37 cellular contexts compared by ENCODE assay signal in the genomic region with DNA sequence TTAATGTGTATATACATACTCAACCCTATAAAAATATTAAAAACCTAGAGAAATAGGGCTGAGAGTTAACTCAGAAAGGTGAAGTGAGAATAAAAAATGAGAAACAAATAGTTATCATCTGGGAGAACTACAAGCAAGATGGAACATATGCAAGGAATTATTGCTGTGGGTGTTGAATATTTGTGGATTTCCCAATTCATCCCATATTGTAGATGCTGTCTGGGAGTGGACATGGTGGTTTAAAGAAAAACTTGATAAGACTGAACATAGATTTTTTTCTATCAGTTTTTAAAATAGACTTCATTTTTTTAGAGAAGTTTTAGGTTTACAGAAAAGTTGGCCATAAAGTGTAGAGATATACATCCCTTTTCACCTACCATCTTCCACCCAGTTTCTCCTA.
"Had no signal": no experiment of that assay in that cellular context is flagged by ENCODE, and none has a peak within 500 bp of the region (broad histone marks: within the 10 kb centered on the region; RNA-seq: fewer than 3 reads in every experiment).

No MANE protein-coding gene starts in this region.

- H3K36me3 Mint-ChIP-seq: activated CD4-positive, alpha-beta memory T cell treated with anti-CD3 and anti-CD28 coated beads for 36 hours; activated naive CD4-positive, alpha-beta T cell treated with anti-CD3 and anti-CD28 coated beads, Interleukin-2, amount 10 ng/mL, durations not matched to agents 7 days and 5 days; activated naive CD4-positive, alpha-beta T cell treated with anti-CD3 and anti-CD28 coated beads, Interleukin-2, amount 50 U/mL, for 24 hours; activated naive CD8-positive, alpha-beta T cell; activated naive CD8-positive, alpha-beta T cell treated with anti-CD3 and anti-CD28 coated beads, Interleukin-2, amount 10 ng/mL, durations not matched to agents 7 days and 5 days; T-cell had no signal

- H3K27me3 Mint-ChIP-seq: activated B cell treated with CpG ODN at 0.5 μM for 24 hours; activated CD4-positive, alpha-beta memory T cell treated with anti-CD3 and anti-CD28 coated beads for 36 hours; activated CD4-positive, alpha-beta T cell treated with anti-CD3 and anti-CD28 coated beads, Interleukin-2, amount 10 ng/mL, durations not matched to agents 24 days and 14 days; activated CD8-positive, alpha-beta T cell treated with anti-CD3 and anti-CD28 coated beads for 36 hours; activated naive CD4-positive, alpha-beta T cell treated with anti-CD3 and anti-CD28 coated beads, Interleukin-2, amount 10 ng/mL, durations not matched to agents 7 days and 5 days; activated naive CD4-positive, alpha-beta T cell treated with anti-CD3 and anti-CD28 coated beads, Interleukin-2, amount 50 U/mL, for 24 hours; activated naive CD8-positive, alpha-beta T cell; activated naive CD8-positive, alpha-beta T cell treated with anti-CD3 and anti-CD28 coated beads, Interleukin-2, amount 10 ng/mL, durations not matched to agents 7 days and 5 days; activated naive CD8-positive, alpha-beta T cell treated with anti-CD3 and anti-CD28 coated beads, Interleukin-2, amount 50 U/mL, for 24 hours; T-cell had no signal

- H3K4me3 ChIP-seq: adrenal gland, ascending aorta, body of pancreas, breast epithelium had no signal

- H3K9me3 ChIP-seq: adrenal gland, ascending aorta, body of pancreas, breast epithelium had no signal

- FAIRE-seq: TTC549 had no signal

- H3K4me1 ChIP-seq: adrenal gland, ascending aorta, body of pancreas, breast epithelium had no signal

- H3K4me1 Mint-ChIP-seq: activated CD4-positive, alpha-beta T cell treated with anti-CD3 and anti-CD28 coated beads, Interleukin-2, amount 10 ng/mL, durations not matched to agents 24 days and 14 days; activated naive CD4-positive, alpha-beta T cell treated with anti-CD3 and anti-CD28 coated beads, Interleukin-2, amount 10 ng/mL, durations not matched to agents 7 days and 5 days; activated naive CD4-positive, alpha-beta T cell treated with anti-CD3 and anti-CD28 coated beads, Interleukin-2, amount 50 U/mL, for 24 hours; activated naive CD8-positive, alpha-beta T cell treated with anti-CD3 and anti-CD28 coated beads, Interleukin-2, amount 10 ng/mL, durations not matched to agents 7 days and 5 days; activated naive CD8-positive, alpha-beta T cell treated with anti-CD3 and anti-CD28 coated beads, Interleukin-2, amount 50 U/mL, for 24 hours; T-cell had no signal

- H3K36me3 ChIP-seq: adrenal gland, ascending aorta, brain microvascular endothelial cell, breast epithelium had no signal

- H3K27ac ChIP-seq: adrenal gland, ascending aorta, body of pancreas, brain microvascular endothelial cell, breast epithelium, VCaP had no signal

- H3K27ac Mint-ChIP-seq: activated B cell treated with CpG ODN at 0.5 μM for 24 hours; activated CD4-positive, alpha-beta memory T cell treated with anti-CD3 and anti-CD28 coated beads for 36 hours; activated CD4-positive, alpha-beta T cell treated with anti-CD3 and anti-CD28 coated beads, Interleukin-2, amount 10 ng/mL, durations not matched to agents 24 days and 14 days; activated CD8-positive, alpha-beta T cell treated with anti-CD3 and anti-CD28 coated beads for 36 hours; activated naive CD4-positive, alpha-beta T cell treated with anti-CD3 and anti-CD28 coated beads, Interleukin-2, amount 10 ng/mL, durations not matched to agents 7 days and 5 days; activated naive CD4-positive, alpha-beta T cell treated with anti-CD3 and anti-CD28 coated beads, Interleukin-2, amount 50 U/mL, for 24 hours; activated naive CD8-positive, alpha-beta T cell; activated naive CD8-positive, alpha-beta T cell treated with anti-CD3 and anti-CD28 coated beads, Interleukin-2, amount 10 ng/mL, durations not matched to agents 7 days and 5 days; activated naive CD8-positive, alpha-beta T cell treated with anti-CD3 and anti-CD28 coated beads, Interleukin-2, amount 50 U/mL, for 24 hours; activated T-cell treated with anti-CD3 and anti-CD28 coated beads, Interleukin-2, amount 50 U/mL, for 72 hours; activated T-helper 2 cell treated with anti-CD3 and anti-CD28 coated beads, Interferon-gamma antibody, Interleukin-2, Interleukin-4, amounts not matched to agents 10 μg/mL and 5 μg/mL and 100 μg/mL, durations not matched to agents 14 hours and 24 hours and 36 hours; T-cell; T-helper 1 cell treated with Interleukin-12 subunit alpha and Interleukin-12 subunit beta and Interleukin-4 antibody, amounts not matched to agents 30 μg/mL and 1 μg/mL, for 36 hours; T-helper 2 cell treated with Interferon-gamma antibody and Interleukin-4, amounts not matched to agents 5 μg/mL and 100 μg/mL, for 36 hours had no signal

- H3K4me3 Mint-ChIP-seq: activated B cell treated with CpG ODN at 0.5 μM for 24 hours; activated CD4-positive, alpha-beta memory T cell treated with anti-CD3 and anti-CD28 coated beads for 36 hours; activated CD4-positive, alpha-beta T cell treated with anti-CD3 and anti-CD28 coated beads, Interleukin-2, amount 10 ng/mL, durations not matched to agents 24 days and 14 days; activated CD8-positive, alpha-beta T cell treated with anti-CD3 and anti-CD28 coated beads for 36 hours; activated naive CD4-positive, alpha-beta T cell treated with anti-CD3 and anti-CD28 coated beads, Interleukin-2, amount 10 ng/mL, durations not matched to agents 7 days and 5 days; activated naive CD4-positive, alpha-beta T cell treated with anti-CD3 and anti-CD28 coated beads, Interleukin-2, amount 50 U/mL, for 24 hours; activated naive CD8-positive, alpha-beta T cell; activated naive CD8-positive, alpha-beta T cell treated with anti-CD3 and anti-CD28 coated beads, Interleukin-2, amount 10 ng/mL, durations not matched to agents 7 days and 5 days; activated naive CD8-positive, alpha-beta T cell treated with anti-CD3 and anti-CD28 coated beads, Interleukin-2, amount 50 U/mL, for 24 hours; activated T-cell treated with anti-CD3 and anti-CD28 coated beads, Interleukin-2, amount 50 U/mL, for 4 hours; activated T-cell treated with anti-CD3 and anti-CD28 coated beads, Interleukin-2, amount 50 U/mL, for 72 hours; T-cell; T-helper 1 cell treated with Interleukin-12 subunit alpha and Interleukin-12 subunit beta and Interleukin-4 antibody, amounts not matched to agents 30 μg/mL and 1 μg/mL, for 36 hours; T-helper 2 cell treated with Interferon-gamma antibody and Interleukin-4, amounts not matched to agents 5 μg/mL and 100 μg/mL, for 36 hours had no signal

- DNase-seq: activated B cell treated with CpG ODN at 0.5 μM for 24 hours; activated CD4-positive, alpha-beta memory T cell treated with anti-CD3 and anti-CD28 coated beads for 36 hours; activated CD4-positive, alpha-beta T cell treated with anti-CD3 and anti-CD28 coated beads for 4 hours; activated CD4-positive, alpha-beta T cell treated with anti-CD3 and anti-CD28 coated beads, Interleukin-2, amount 10 ng/mL, durations not matched to agents 24 days and 14 days; activated CD4-positive, alpha-beta T cell treated with anti-CD3 and anti-CD28 coated beads, Interleukin-2, amount 50 U/mL, for 1 hour; activated CD4-positive, alpha-beta T cell treated with anti-CD3 and anti-CD28 coated beads, Interleukin-2, amount 50 U/mL, for 4 hours; activated CD4-positive, CD25-positive, alpha-beta regulatory T cell treated with anti-CD3 and anti-CD28 coated beads, Interleukin-2, amount 50 U/mL, for 72 hours; activated CD8-positive, alpha-beta memory T cell treated with anti-CD3 and anti-CD28 coated beads, Interleukin-2, amount 50 U/mL, for 4 hours; activated CD8-positive, alpha-beta T cell treated with anti-CD3 and anti-CD28 coated beads for 36 hours; activated effector memory CD4-positive, alpha-beta T cell treated with Interleukin-2 at 50 U/mL for 16 hours; activated gamma-delta T cell; activated naive CD4-positive, alpha-beta T cell treated with anti-CD3 and anti-CD28 coated beads, Interleukin-2, amount 10 ng/mL, durations not matched to agents 7 days and 5 days; activated naive CD4-positive, alpha-beta T cell treated with Interleukin-2 at 50 U/mL for 16 hours; activated naive CD8-positive, alpha-beta T cell treated with anti-CD3 and anti-CD28 coated beads, Interleukin-2, amount 10 ng/mL, durations not matched to agents 7 days and 5 days; activated naive CD8-positive, alpha-beta T cell treated with anti-CD3 and anti-CD28 coated beads, Interleukin-2, amount 50 U/mL, for 24 hours; activated T-cell treated with anti-CD3 and anti-CD28 coated beads for 4 hours; activated T-cell treated with anti-CD3 and anti-CD28 coated beads, Interleukin-2, amount 50 U/mL, for 1 hour; activated T-cell treated with anti-CD3 and anti-CD28 coated beads, Interleukin-2, amount 50 U/mL, for 4 hours; activated T-cell treated with anti-CD3 and anti-CD28 coated beads, Interleukin-2, amount 50 U/mL, for 72 hours; adrenal gland; amygdala; anterior cingulate cortex; body of pancreas; brain microvascular endothelial cell; central memory CD4-positive, alpha-beta T cell; T-cell; T-helper 2 cell; T-helper 9 cell had no signal

- H3K27me3 ChIP-seq: adrenal gland, ascending aorta, body of pancreas, brain microvascular endothelial cell, breast epithelium had no signal

- H3K9me3 Mint-ChIP-seq: activated B cell treated with CpG ODN at 0.5 μM for 24 hours; activated CD4-positive, alpha-beta T cell treated with anti-CD3 and anti-CD28 coated beads, Interleukin-2, amount 10 ng/mL, durations not matched to agents 24 days and 14 days; activated naive CD4-positive, alpha-beta T cell treated with anti-CD3 and anti-CD28 coated beads, Interleukin-2, amount 10 ng/mL, durations not matched to agents 7 days and 5 days; activated naive CD4-positive, alpha-beta T cell treated with anti-CD3 and anti-CD28 coated beads, Interleukin-2, amount 50 U/mL, for 24 hours; activated naive CD8-positive, alpha-beta T cell treated with anti-CD3 and anti-CD28 coated beads, Interleukin-2, amount 10 ng/mL, durations not matched to agents 7 days and 5 days; activated T-cell treated with anti-CD3 and anti-CD28 coated beads, Interleukin-2, amount 50 U/mL, for 72 hours had no signal
